21 cellular contexts compared by ENCODE assay signal in the genomic region with DNA sequence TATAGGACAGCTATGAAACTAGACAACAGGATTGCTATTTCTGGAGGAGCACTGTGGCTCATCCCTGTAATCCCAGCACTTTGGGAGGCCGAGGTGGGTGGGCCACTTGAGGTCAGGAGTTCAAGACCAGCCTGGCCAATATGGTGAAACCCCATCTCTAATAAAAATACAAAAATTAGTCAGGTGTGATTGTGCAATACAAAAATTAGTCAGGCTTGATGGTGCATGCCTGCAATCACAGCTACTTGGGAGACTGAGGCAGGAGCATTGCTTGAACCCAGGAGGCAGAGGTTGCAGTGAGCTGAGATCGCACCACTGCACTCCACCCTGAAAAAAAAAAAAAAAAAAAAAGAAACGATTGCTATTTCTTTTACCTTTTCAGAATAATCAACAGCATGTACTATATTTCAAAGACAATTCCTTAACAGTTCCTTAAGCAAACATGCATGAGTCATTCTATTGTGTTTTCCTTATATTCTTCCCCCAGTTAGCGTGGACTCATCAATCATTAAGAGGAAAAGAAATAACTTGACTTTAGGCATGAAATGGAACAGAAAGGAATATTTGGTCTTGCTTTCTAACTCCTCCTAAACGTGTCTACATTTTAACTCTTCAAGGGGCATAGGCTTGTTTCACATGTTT.
DNase-seq lines count a peak whose midpoint lies in the region; ATAC-seq, FAIRE-seq and TF ChIP-seq lines count a peak whose summit lies in the region.
"Had no signal": no experiment of that assay in that cellular context is flagged by ENCODE, and none has a peak within 500 bp of the region (broad histone marks: within the 10 kb centered on the region; RNA-seq: fewer than 3 reads in every experiment).

No MANE protein-coding gene starts in this region.

- TF ChIP-seq RAD21 in K562 (CRISPR knock-in tag; conservative IDR thresholded peaks at IDR 0.05 in 1 of 2, IDR thresholded peaks at IDR 0.05 in 1 of 2) = no peak

- TF ChIP-seq POLR2A in breast epithelium (IDR thresholded peaks at IDR 0.05) = no peak
- no peak for TF ChIP-seq POLR2A in K562 (conservative IDR thresholded peaks at IDR 0.05)

- no peaks in the 10 kb centered on the region for H4K20me1 ChIP-seq in K562 (replicated peaks; ENCODE audit: control insufficient read depth, insufficient read depth, low read length)

- no peak for TF ChIP-seq CTCF in MCF 10A (IDR thresholded peaks at IDR 0.05; ENCODE audit: unreplicated experiment)
- no peak for TF ChIP-seq CTCF in breast epithelium (IDR thresholded peaks at IDR 0.05)
- no peak for TF ChIP-seq CTCF in K562 (IDR thresholded peaks at IDR 0.05 in 2 of 3, conservative IDR thresholded peaks at IDR 0.05 in 1 of 3; ENCODE audit: insufficient read depth in 2 of 3, low read depth in 1 of 3, low read length in 3 of 3)
- TF ChIP-seq CTCF in foreskin keratinocyte (conservative IDR thresholded peaks at IDR 0.05) = no peak
- TF ChIP-seq CTCF in GM13976 (IDR thresholded peaks at IDR 0.05; ENCODE audit: borderline replicate concordance, control extremely low read depth, extremely low read depth, insufficient read depth, missing control alignments) = no peak

- no peak overlapping the region for H3K4me2 ChIP-seq in K562 (ENCODE audit: insufficient read depth, low read length)

- intact Hi-C loops in MCF 10A (cut with micrococcal nuclease) (loop anchor here (10.0 kb wide), 1 partner anchor 582 kb away; a partner anchor contains a TSS), breast epithelium (cut with DNase I; ENCODE audit: low total_unique reads) (no loop called here), K562 (cut with micrococcal nuclease) (no loop called here)

- peak; percentile 72 for DNase-seq in MCF 10A (ENCODE audit: unreplicated experiment)
- DNase-seq in breast epithelium (ENCODE audit: low spot score in 2 of 2) = no peak
- no peak for DNase-seq in K562 (ENCODE audit: extremely low read depth in 1 of 4, low spot score in 3 of 4)
- DNase-seq in foreskin keratinocyte = peak; percentile 45 to 65
- no peak for DNase-seq in NCI-H2227 (lab: John Stamatoyannopoulos, UW; ENCODE audit: unreplicated experiment)
- DNase-seq in activated CD4-positive, alpha-beta T cell treated with anti-CD3 and anti-CD28 coated beads, Interleukin-2, amount 50 U/mL, for 4 hours = no peak
- no peak for DNase-seq in RKO (ENCODE audit: low spot score)
- no peak for DNase-seq in GM13976 (ENCODE audit: low spot score)
- DNase-seq: 8988T, COR-L47, GF-D8, Kasumi-1, MM.1S, NCI-H1092 treated with DMSO at 0.1 percent for 48 hours, NCI-H146, NCI-H2029 treated with DMSO at 0.1 percent for 48 hours, NCI-H510A, NCI-H774 had no signal

- TF ChIP-seq EP300 in K562 (IDR thresholded peaks at IDR 0.05; ENCODE audit: low read length) = no peak

- H3K27ac Mint-ChIP-seq in MCF 10A (ENCODE audit: low read depth, unreplicated experiment) = no peak overlapping the region
- H3K27ac Mint-ChIP-seq: B cell had no signal

- no peaks in the 10 kb centered on the region for H3K27me3 ChIP-seq in breast epithelium
- H3K27me3 ChIP-seq in K562 (ENCODE audit: control insufficient read depth in 2 of 2, insufficient read depth in 2 of 2, low read length in 2 of 2) = no peaks in the 10 kb centered on the region
- no peaks in the 10 kb centered on the region for H3K27me3 ChIP-seq in foreskin keratinocyte
- H3K27me3 ChIP-seq: SJSA1 had no signal

- no peaks in the 10 kb centered on the region for H3K9me1 ChIP-seq in K562 (ENCODE audit: control insufficient read depth, insufficient read depth, low read length)

- no peak overlapping the region for H3K9ac ChIP-seq in K562 (ENCODE audit: insufficient read depth in 1 of 2, low read depth in 2 of 2, low read length in 2 of 2)

- H3K79me2 ChIP-seq in K562 (ENCODE audit: control insufficient read depth, insufficient read depth, low read length) = no peaks in the 10 kb centered on the region

- BruUV-seq in MCF 10A (replicated peaks; lab: Mats Ljungman, UMichigan) (no TSS peak), K562 (replicated peaks; lab: Mats Ljungman, UMichigan) (no TSS peak)

- CTCF ChIA-PET in MCF 10A (lab: Yijun Ruan, JAX) (no interaction called here), K562 (lab: Yijun Ruan, JAX; ENCODE audit: low intra/inter-chr PET ratio) (no interaction called here)

- 4% methylated on average over 4 of the region's 5 CpGs for WGBS in K562 (ENCODE audit: insufficient coverage, low coverage, missing lambda C conversion rate)

- no peak overlapping the region for H3K4me3 Mint-ChIP-seq in MCF 10A (ENCODE audit: unreplicated experiment)
- H3K4me3 Mint-ChIP-seq: B cell had no signal

- H3K4me3 ChIP-seq in breast epithelium (no peak overlapping the region), K562 (no peak overlapping the region)
- H3K4me3 ChIP-seq: GM12878, SJSA1 had no signal

- no peaks in the 10 kb centered on the region for H3K36me3 Mint-ChIP-seq in MCF 10A (ENCODE audit: insufficient read depth, unreplicated experiment)

- in situ Hi-C loops in K562 (cut with MboI) = no loop called here
- in situ Hi-C loops in GM13976 (cut with MboI; ENCODE audit: low sequenced_read_pairs, unreplicated experiment) = no loop called here

- no peaks in the 10 kb centered on the region for H3K9me3 Mint-ChIP-seq in MCF 10A (ENCODE audit: unreplicated experiment)

- POLR2A ChIA-PET in MCF 10A (lab: Yijun Ruan, JAX) (interaction anchor here (0.7 to 1.9 kb wide), 2 partner anchors 8 to 40 kb away, joined by 3 to 6 read pairs; no protein-coding TSS in a partner anchor), K562 (lab: Yijun Ruan, JAX) (no interaction called here)

- no peak overlapping the region for H3K27ac ChIP-seq in breast epithelium
- H3K27ac ChIP-seq in K562 (ENCODE audit: extremely low read depth, low read depth, low read length) = no peak overlapping the region
- no peak overlapping the region for H3K27ac ChIP-seq in foreskin keratinocyte
- H3K27ac ChIP-seq: SJSA1 had no signal

- ATAC-seq in K562 (no peak), foreskin keratinocyte (peak; percentile 80)
- ATAC-seq: GM12878 had no signal

- no peaks in the 10 kb centered on the region for H3K4me1 ChIP-seq in breast epithelium
- no peaks in the 10 kb centered on the region for H3K4me1 ChIP-seq in K562 (replicated peaks in 1 of 2; ENCODE audit: control insufficient read depth in 2 of 2, insufficient read depth in 2 of 2, low read length in 2 of 2)
- H3K4me1 ChIP-seq in foreskin keratinocyte = no peaks in the 10 kb centered on the region

- H3K4me1 Mint-ChIP-seq in MCF 10A (ENCODE audit: insufficient read depth, unreplicated experiment) = peaks cover 7% of the 10 kb centered on the region
- H3K4me1 Mint-ChIP-seq: B cell had no signal

- no peak overlapping the region for H2AFZ ChIP-seq in K562 (ENCODE audit: low read depth, low read length)

- no peaks in the 10 kb centered on the region for H3K27me3 Mint-ChIP-seq in MCF 10A (ENCODE audit: insufficient read depth, unreplicated experiment)
- H3K27me3 Mint-ChIP-seq: B cell had no signal

- H3K9me3 ChIP-seq in breast epithelium (no peaks in the 10 kb centered on the region), K562 (replicated peaks; ENCODE audit: control insufficient read depth, insufficient read depth, low read depth, low read length) (no peaks in the 10 kb centered on the region)
- H3K9me3 ChIP-seq: SJSA1 had no signal

- no peak for FAIRE-seq in K562 (lab: Jason Lieb, UNC)
- FAIRE-seq: GM12878 had no signal

- no peaks in the 10 kb centered on the region for H3K36me3 ChIP-seq in breast epithelium
- H3K36me3 ChIP-seq in K562 (ENCODE audit: control insufficient read depth, insufficient read depth, low read length) = no peaks in the 10 kb centered on the region
- H3K36me3 ChIP-seq: SJSA1 had no signal

TF ChIP-seq in K562, 482 proteins besides CTCF, POLR2A, EP300 and RAD21:
- TF ChIP-seq MEF2D (tag; conservative IDR thresholded peaks at IDR 0.05; ENCODE audit: low read depth) (no peak), CEBPG (CRISPR knock-in tag; IDR thresholded peaks at IDR 0.05) (no peak), CEBPG (tag; conservative IDR thresholded peaks at IDR 0.05 in 1 of 2, IDR thresholded peaks at IDR 0.05 in 1 of 2) (peak in 1 of 2 experiments; percentile 27; a peak in 1 of 4 replicates), HCFC1 (IDR thresholded peaks at IDR 0.05; ENCODE audit: low read depth, low read length) (no peak), CEBPB (tag; IDR thresholded peaks at IDR 0.05) (0 out of 2 replicates have a peak, but pooled peaks have one; percentile 24)

Comparison
In these comparisons a context has a peak if more than half of its experiments do, and no peak if none do; other contexts are left out.
1. DNase-seq: peak in MCF 10A (single experiment) and foreskin keratinocyte (2 of 2); none in breast epithelium (0 of 2), K562 (0 of 4), NCI-H2227 (single experiment), activated CD4-positive, alpha-beta T cell treated with anti-CD3 and anti-CD28 coated beads, Interleukin-2, amount 50 U/mL, for 4 hours (0 of 2), RKO (single experiment) and GM13976 (single experiment).